32 cellular contexts compared by ENCODE assay signal in genomic region chr2:226619707-226620106, GRCh38.
"Had no signal": no experiment of that assay in that cellular context is flagged by ENCODE, and none has a peak within 500 bp of the region (broad histone marks: within the 10 kb centered on the region; RNA-seq: fewer than 3 reads in every experiment).

No MANE protein-coding gene starts in this region.

- H3K4me3 Mint-ChIP-seq: activated CD4-positive, alpha-beta memory T cell treated with anti-CD3 and anti-CD28 coated beads, Interleukin-2, amount 10 ng/mL, durations not matched to agents 7 days and 5 days; activated CD8-positive, alpha-beta memory T cell treated with anti-CD3 and anti-CD28 coated beads, Interleukin-2, amount 10 ng/mL, durations not matched to agents 7 days and 5 days; activated naive CD8-positive, alpha-beta T cell treated with anti-CD3 and anti-CD28 coated beads for 36 hours; activated T-cell treated with anti-CD3 and anti-CD28 coated beads, Interleukin-2, amount 50 U/mL, for 72 hours; activated T-helper 17 cell treated with anti-CD3 and anti-CD28 coated beads, Interleukin-2, amount 50 U/mL, for 72 hours had no signal

- ATAC-seq: activated CD8-positive, alpha-beta memory T cell treated with anti-CD3 and anti-CD28 coated beads, Interleukin-2, amount 10 ng/mL, durations not matched to agents 7 days and 5 days; activated T-cell treated with anti-CD3 and anti-CD28 coated beads, Interleukin-2, amount 50 U/mL, for 72 hours; activated T-helper 17 cell treated with anti-CD3 and anti-CD28 coated beads, Interleukin-2, amount 50 U/mL, for 72 hours had no signal

- H3K4me1 Mint-ChIP-seq: activated CD4-positive, alpha-beta memory T cell treated with anti-CD3 and anti-CD28 coated beads, Interleukin-2, amount 10 ng/mL, durations not matched to agents 7 days and 5 days; activated CD8-positive, alpha-beta memory T cell treated with anti-CD3 and anti-CD28 coated beads, Interleukin-2, amount 10 ng/mL, durations not matched to agents 7 days and 5 days; activated naive CD8-positive, alpha-beta T cell treated with anti-CD3 and anti-CD28 coated beads for 36 hours; activated T-helper 17 cell treated with anti-CD3 and anti-CD28 coated beads, Interleukin-2, amount 50 U/mL, for 72 hours had no signal

- H3K9me3 Mint-ChIP-seq: activated CD4-positive, alpha-beta memory T cell treated with anti-CD3 and anti-CD28 coated beads, Interleukin-2, amount 10 ng/mL, durations not matched to agents 7 days and 5 days; activated naive CD8-positive, alpha-beta T cell treated with anti-CD3 and anti-CD28 coated beads for 36 hours; activated T-cell treated with anti-CD3 and anti-CD28 coated beads, Interleukin-2, amount 50 U/mL, for 72 hours; activated T-helper 17 cell treated with anti-CD3 and anti-CD28 coated beads, Interleukin-2, amount 50 U/mL, for 72 hours had no signal

- H3K27me3 Mint-ChIP-seq: activated naive CD8-positive, alpha-beta T cell treated with anti-CD3 and anti-CD28 coated beads for 36 hours had no signal

- H3K27ac Mint-ChIP-seq: activated CD4-positive, alpha-beta memory T cell treated with anti-CD3 and anti-CD28 coated beads, Interleukin-2, amount 10 ng/mL, durations not matched to agents 7 days and 5 days; activated CD8-positive, alpha-beta memory T cell treated with anti-CD3 and anti-CD28 coated beads, Interleukin-2, amount 10 ng/mL, durations not matched to agents 7 days and 5 days; activated naive CD8-positive, alpha-beta T cell treated with anti-CD3 and anti-CD28 coated beads for 36 hours; activated T-cell treated with anti-CD3 and anti-CD28 coated beads, Interleukin-2, amount 50 U/mL, for 72 hours; activated T-helper 17 cell treated with anti-CD3 and anti-CD28 coated beads, Interleukin-2, amount 50 U/mL, for 72 hours had no signal

- H3K27me3 ChIP-seq: brain microvascular endothelial cell had no signal

- H3K27ac ChIP-seq: brain microvascular endothelial cell, VCaP had no signal

- H3K36me3 ChIP-seq: brain microvascular endothelial cell had no signal

- H3K36me3 Mint-ChIP-seq: activated CD8-positive, alpha-beta memory T cell treated with anti-CD3 and anti-CD28 coated beads, Interleukin-2, amount 10 ng/mL, durations not matched to agents 7 days and 5 days; activated naive CD8-positive, alpha-beta T cell treated with anti-CD3 and anti-CD28 coated beads for 36 hours had no signal

- DNase-seq: activated CD4-positive, alpha-beta memory T cell treated with anti-CD3 and anti-CD28 coated beads, Interleukin-2, amount 10 ng/mL, durations not matched to agents 7 days and 5 days; activated CD4-positive, alpha-beta T cell treated with anti-CD3 and anti-CD28 coated beads for 1 hour; activated CD4-positive, alpha-beta T cell treated with anti-CD3 and anti-CD28 coated beads for 48 hours; activated CD4-positive, CD25-positive, alpha-beta regulatory T cell; activated CD8-positive, alpha-beta memory T cell treated with anti-CD3 and anti-CD28 coated beads for 24 hours; activated CD8-positive, alpha-beta memory T cell treated with anti-CD3 and anti-CD28 coated beads, Interleukin-2, amount 10 ng/mL, durations not matched to agents 7 days and 5 days; activated effector memory CD4-positive, alpha-beta T cell treated with anti-CD3 and anti-CD28 coated beads, Interleukin-2, amount 50 U/mL, for 16 hours; activated naive CD4-positive, alpha-beta T cell; activated naive CD4-positive, alpha-beta T cell treated with anti-CD3 and anti-CD28 coated beads, Interleukin-2, amount 50 U/mL, for 16 hours; activated naive CD8-positive, alpha-beta T cell treated with anti-CD3 and anti-CD28 coated beads for 36 hours; activated T-cell treated with anti-CD3 and anti-CD28 coated beads, Interleukin-2, amount 50 U/mL, for 1 hour; activated T-cell treated with anti-CD3 and anti-CD28 coated beads, Interleukin-2, amount 50 U/mL, for 72 hours; amniotic stem cell; aorta; brain microvascular endothelial cell; central memory CD4-positive, alpha-beta T cell; Kasumi-1; MM.1S; MV-4-11; NCI-H1092; NCI-H1436 treated with DMSO at 0.1 percent for 48 hours; NCI-H2029; NCI-H345; NCI-H524 treated with DMSO at 0.1 percent for 48 hours; NCI-H748 treated with DMSO at 0.1 percent for 48 hours; Right ventricle myocardium superior; SW 1271; T-helper 1 cell; T-helper 2 cell; T-helper 9 cell had no signal
